ENCODE assay signal across 1 cellular context in genomic region chr2:55268288-55268906, GRCh38.
TF ChIP-seq lines count a peak whose summit lies in the region.

No MANE protein-coding gene starts in this region.

TF ChIP-seq in H1, 55 proteins besides CTCF, POLR2A, EP300 and RAD21 (continued from another document):
- TF ChIP-seq ATF2 (IDR thresholded peaks at IDR 0.05; ENCODE audit: low read length) (no peak), ATF3 (IDR thresholded peaks at IDR 0.05; ENCODE audit: insufficient read depth, low read depth, low read length) (no peak), TAF1 (IDR thresholded peaks at IDR 0.05; ENCODE audit: low read depth, low read length) (no peak), KDM4A (IDR thresholded peaks at IDR 0.05; ENCODE audit: low read depth, low read length, severe bottlenecking) (no peak), HDAC2 (IDR thresholded peaks at IDR 0.05; ENCODE audit: borderline replicate concordance in 1 of 2, low read depth in 2 of 2, low read length in 2 of 2) (no peak), GABPA (IDR thresholded peaks at IDR 0.05; ENCODE audit: borderline replicate concordance, insufficient read depth, low read length) (no peak), ASH2L (IDR thresholded peaks at IDR 0.05; ENCODE audit: low read length) (no peak)
